In the genomic region with DNA sequence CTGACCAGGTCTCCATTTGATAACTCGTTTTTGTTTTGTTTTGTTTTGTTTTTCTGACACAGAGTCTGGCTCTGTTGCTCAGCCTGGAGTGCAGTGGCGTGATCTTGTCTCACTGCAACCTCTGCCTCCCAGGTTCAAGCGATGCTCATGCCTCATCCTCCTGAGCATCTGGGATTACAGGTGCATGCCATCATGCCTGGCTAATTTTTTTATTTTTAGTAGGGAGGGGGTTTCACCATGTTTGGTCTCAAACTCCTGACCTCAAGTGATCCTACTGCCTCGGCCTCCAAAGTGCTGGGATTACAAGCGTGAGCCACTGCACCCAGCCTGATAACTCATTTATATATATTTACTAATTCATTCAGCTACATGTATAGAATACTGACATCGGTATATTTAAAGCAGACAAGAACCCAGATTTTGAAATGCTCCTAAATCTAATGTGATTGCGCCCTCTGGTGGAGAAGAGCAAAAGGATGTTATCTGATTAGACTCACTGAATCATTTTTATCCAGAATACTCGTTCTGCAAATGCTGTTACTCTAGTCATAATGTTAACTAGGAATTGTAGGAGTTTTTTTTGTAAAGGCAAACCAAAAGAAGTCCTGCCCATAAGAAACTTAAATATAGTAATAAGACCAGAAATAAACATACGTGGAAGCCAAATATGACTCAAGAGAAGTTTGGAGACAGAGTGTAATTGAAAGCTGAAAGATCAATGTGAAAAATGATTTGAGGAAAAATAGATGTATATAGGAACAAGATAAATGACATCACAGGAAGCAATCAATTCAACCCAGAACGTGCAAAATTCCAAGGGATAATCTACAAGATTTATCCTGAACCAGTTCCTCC, we compare ENCODE assay signal across 8 cellular contexts. TPM values are rescaled to one million over a fixed set of nuclear protein-coding genes. Genes with fewer than 3 reads are reported as not detected.
DNase-seq lines count a peak whose midpoint lies in the region; ATAC-seq and TF ChIP-seq lines count a peak whose summit lies in the region.

No MANE protein-coding gene starts in this region.

- no peaks in the 10 kb centered on the region for H3K27me3 ChIP-seq in lung (ENCODE audit: control insufficient read depth, insufficient read depth)
- peaks cover 24% of the 10 kb centered on the region for H3K27me3 ChIP-seq in upper lobe of right lung

- ATAC-seq in lung (ENCODE audit: insufficient read depth, low FRiP score) = no peak
- ATAC-seq in upper lobe of right lung = peak; percentile 31

- 28 to 30% methylated on average over 10 of the region's 10 CpGs for WGBS in lung, 2 donors

- H3K4me1 ChIP-seq in lung (ENCODE audit: control insufficient read depth in 2 of 2, insufficient read depth in 2 of 2, low read length in 2 of 2) = peaks cover 0 to 3% of the 10 kb centered on the region in 2 donors
- H3K4me1 ChIP-seq in upper lobe of right lung = peaks cover 19% of the 10 kb centered on the region

- no peak overlapping the region for H3K27ac ChIP-seq in lung (ENCODE audit: low read depth in 1 of 2, low read length in 1 of 2)
- no peak overlapping the region for H3K27ac ChIP-seq in upper lobe of right lung

- no peaks in the 10 kb centered on the region for H3K36me3 ChIP-seq in lung (ENCODE audit: control insufficient read depth in 2 of 2, insufficient read depth in 2 of 2, low read length in 2 of 2)
- H3K36me3 ChIP-seq in upper lobe of right lung = no peaks in the 10 kb centered on the region

- H3K4me3 ChIP-seq in cardiac fibroblast (replicated peaks in 1 of 2; ENCODE audit: low read depth in 2 of 2, low read length in 2 of 2) (no peak overlapping the region), lung (no peak overlapping the region), upper lobe of right lung (no peak overlapping the region)

- H3K9me3 ChIP-seq in lung (ENCODE audit: control insufficient read depth in 2 of 2, insufficient read depth in 1 of 2, low read length in 1 of 2) (no peaks in the 10 kb centered on the region), upper lobe of right lung (no peaks in the 10 kb centered on the region)

- DNase-seq in NCI-H510A treated with DMSO at 0.1 percent for 48 hours (lab: John Stamatoyannopoulos, UW) = peak; percentile 42
- no peak for DNase-seq in NCI-H510A (lab: John Stamatoyannopoulos, UW)
- peak; percentile 77 for DNase-seq in M059J (ENCODE audit: low read depth)
- DNase-seq in SHP77 treated with DMSO at 0.1 percent for 48 hours (lab: John Stamatoyannopoulos, UW) = peak; percentile 27
- DNase-seq in cardiac fibroblast (ENCODE audit: low read depth in 2 of 2) = peak; percentile 83 to 86
- DNase-seq in lung (ENCODE audit: low spot score) = no peak
- DNase-seq in upper lobe of right lung = no peak
- no peak for DNase-seq in activated effector memory CD4-positive, alpha-beta T cell treated with Interleukin-2 at 50 U/mL for 16 hours

- intact Hi-C loops in upper lobe of right lung (cut with DNase I) = loop anchor here (10.0 kb wide), 2 partner anchors 1126 to 1536 kb away; no protein-coding TSS in a partner anchor

- TF ChIP-seq CTCF in cardiac fibroblast (IDR thresholded peaks at IDR 0.05; ENCODE audit: low read depth, low read length) (peak; percentile 56), lung (IDR thresholded peaks at IDR 0.05; ENCODE audit: control extremely low read depth, extremely low read depth) (peak; percentile 62), upper lobe of right lung (IDR thresholded peaks at IDR 0.05) (peak; percentile 88)

RNA-seq across cellular contexts. Expression of a gene that starts 5.3 kb away (rescaled TPM):
- total RNA-seq in M059J (2014; rRNA removed; shearing (Covaris generic)) = 147 and 336 TPM in 2 replicates
- total RNA-seq in lung (10 to 100 TPM; 45.1 to 75.7 TPM), upper lobe of right lung (44.3 TPM)
- polyA plus RNA-seq in lung = 10 to 100 TPM; 10.6 to 14.2 TPM

RNA-seq across cellular contexts. Expression of a gene that starts 32.5 kb away (rescaled TPM):
- total RNA-seq in M059J (2014; rRNA removed; shearing (Covaris generic)) = 333 and 839 TPM in 2 replicates
- total RNA-seq in lung (100 to 1,000 TPM in 1 of 2 donors, 10 to 100 TPM in 1; 43.1 to 326 TPM), upper lobe of right lung (240 TPM)
- 100 to 1,000 TPM; 470 to 557 TPM for polyA plus RNA-seq in lung

Comparison
In these comparisons a context has a peak if more than half of its experiments do, and no peak if none do; other contexts are left out.
1. DNase-seq: peak in NCI-H510A treated with DMSO at 0.1 percent for 48 hours (single experiment), M059J (single experiment), SHP77 treated with DMSO at 0.1 percent for 48 hours (single experiment) and cardiac fibroblast (2 of 2); none in NCI-H510A (single experiment), lung (single experiment), upper lobe of right lung (single experiment) and activated effector memory CD4-positive, alpha-beta T cell treated with Interleukin-2 at 50 U/mL for 16 hours (single experiment).
2. Peak in every context shown above with its lines, with median percentiles within 50 percentile points of each other: CTCF ChIP-seq.